8 cellular contexts compared by ENCODE assay signal in the genomic region with DNA sequence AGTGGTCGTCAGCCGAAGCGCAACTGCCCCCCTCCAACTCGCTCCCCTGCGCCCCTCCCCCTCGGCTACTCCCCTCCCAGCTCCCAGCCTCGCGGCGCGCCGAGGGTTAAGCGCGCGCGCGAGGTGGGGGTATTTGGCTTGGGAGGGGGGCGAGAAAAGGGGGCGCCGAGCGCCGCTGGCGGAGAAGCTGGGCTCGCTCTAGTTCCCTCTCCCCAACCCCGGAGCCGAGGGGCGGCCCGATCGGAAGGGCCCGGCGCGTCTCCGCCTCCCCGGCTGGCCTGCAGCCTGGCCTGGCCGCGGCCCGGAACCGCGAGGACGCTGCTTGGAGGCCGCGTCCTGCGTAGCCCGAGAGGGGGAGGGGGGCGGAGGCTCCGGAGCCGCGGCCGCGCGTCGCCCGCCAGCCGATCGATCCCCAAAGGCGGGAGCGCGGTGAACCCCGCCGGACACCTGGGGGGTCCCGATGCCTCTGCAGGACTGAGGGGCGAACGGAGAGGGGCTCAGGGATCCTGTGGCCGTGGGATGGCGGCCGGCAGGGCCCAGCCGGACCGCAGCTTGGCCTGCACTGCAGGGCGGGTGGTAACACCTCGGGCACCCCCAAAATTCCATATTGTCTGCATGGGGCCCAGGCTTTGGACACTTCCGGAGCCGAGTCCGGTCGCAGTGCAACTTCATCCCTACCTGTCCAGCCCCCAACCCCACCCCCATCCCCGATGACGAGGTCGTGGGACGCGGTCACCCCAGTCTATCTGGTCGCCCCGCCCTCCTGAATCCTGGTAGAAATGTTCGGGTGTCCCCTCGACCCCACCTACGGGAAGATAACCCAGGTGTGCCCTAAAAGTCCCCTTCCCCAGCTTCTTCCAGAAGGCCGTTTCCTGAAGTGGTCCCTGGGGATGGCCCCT. TPM values are rescaled to one million over a fixed set of nuclear protein-coding genes. Genes with fewer than 3 reads are reported as not detected.
DNase-seq lines count a peak whose midpoint lies in the region; ATAC-seq and TF ChIP-seq lines count a peak whose summit lies in the region.

No MANE protein-coding gene starts in this region.

- no peak for ATAC-seq in activated T-cell treated with anti-CD3 and anti-CD28 coated beads, Interleukin-2, amount 50 U/mL, for 4 hours
- no peak for ATAC-seq in HG03342 (IDR thresholded peaks at IDR 0.05; ENCODE audit: unreplicated experiment)

- no peak for TF ChIP-seq CTCF in epithelial cell of proximal tubule (conservative IDR thresholded peaks at IDR 0.05; ENCODE audit: low read depth, low read length)

- H3K27ac ChIP-seq in SJCRH30 (no peak overlapping the region; the same call in 1 of the 2 replicates), muscle layer of duodenum (ENCODE audit: low read length) (no peak overlapping the region)

- no peaks in the 10 kb centered on the region for H3K36me3 ChIP-seq in SJCRH30
- H3K36me3 ChIP-seq in muscle layer of duodenum (ENCODE audit: control insufficient read depth in 1 of 2, insufficient read depth in 2 of 2, low read length in 2 of 2), result no peaks in the 10 kb centered on the region

- H3K4me1 ChIP-seq in SJCRH30, result peaks cover 10% of the 10 kb centered on the region; the same call in 1 of the 2 replicates
- peaks cover 7 to 62% of the 10 kb centered on the region in 2 donors for H3K4me1 ChIP-seq in muscle layer of duodenum (ENCODE audit: control insufficient read depth in 1 of 2, insufficient read depth in 2 of 2, low read length in 2 of 2)

- peaks cover 31% of the 10 kb centered on the region for H3K27me3 ChIP-seq in SJCRH30
- peaks cover 25% of the 10 kb centered on the region for H3K27me3 ChIP-seq in muscle layer of duodenum (ENCODE audit: low read depth, low read length)

- H3K9me3 ChIP-seq in SJCRH30 (replicated peaks) (no peaks in the 10 kb centered on the region), muscle layer of duodenum (ENCODE audit: control insufficient read depth in 1 of 2, low read length in 2 of 2) (no peaks in the 10 kb centered on the region)

- H3K27me3 Mint-ChIP-seq in activated T-cell treated with anti-CD3 and anti-CD28 coated beads, Interleukin-2, amount 50 U/mL, for 4 hours (ENCODE audit: low read depth), result peaks cover 34% of the 10 kb centered on the region

- H3K4me1 Mint-ChIP-seq in activated T-cell treated with anti-CD3 and anti-CD28 coated beads, Interleukin-2, amount 50 U/mL, for 4 hours (ENCODE audit: low read depth), result peaks cover 25% of the 10 kb centered on the region

- H3K4me3 ChIP-seq in SJCRH30 (peak overlapping the region; percentile 58), epithelial cell of proximal tubule (ENCODE audit: low read depth, low read length) (peak overlapping the region; percentile 62), muscle layer of duodenum (ENCODE audit: low read depth in 1 of 2, low read length in 2 of 2) (peak overlapping the region; percentile 48 to 75)

- DNase-seq in activated T-cell treated with anti-CD3 and anti-CD28 coated beads, Interleukin-2, amount 50 U/mL, for 4 hours, result no peak
- DNase-seq in activated T-cell treated with anti-CD3 and anti-CD28 coated beads for 4 hours, result no peak
- peak; percentile 61 to 79 for DNase-seq in SJCRH30
- DNase-seq in epithelial cell of proximal tubule (ENCODE audit: low read depth), result no peak
- DNase-seq in cerebellar nuclear complex (lab: John Stamatoyannopoulos, UW), result no peak
- DNase-seq in NOMO-1 (lab: John Stamatoyannopoulos, UW; ENCODE audit: unreplicated experiment in 2 of 2), result no peak

- peak overlapping the region; percentile 76 for H3K4me3 Mint-ChIP-seq in activated T-cell treated with anti-CD3 and anti-CD28 coated beads, Interleukin-2, amount 50 U/mL, for 4 hours

- no peaks in the 10 kb centered on the region for H3K9me3 Mint-ChIP-seq in activated T-cell treated with anti-CD3 and anti-CD28 coated beads, Interleukin-2, amount 50 U/mL, for 4 hours

- no peaks in the 10 kb centered on the region for H3K36me3 Mint-ChIP-seq in activated T-cell treated with anti-CD3 and anti-CD28 coated beads, Interleukin-2, amount 50 U/mL, for 4 hours (ENCODE audit: insufficient read depth)

RNA-seq across cellular contexts. Expression of a gene that starts 4.9 kb away (rescaled TPM):
- 10 to 100 TPM; 15.3 to 16.4 (median 15.3) TPM for total RNA-seq in activated T-cell treated with anti-CD3 and anti-CD28 coated beads, Interleukin-2, amount 50 U/mL, for 4 hours
- total RNA-seq in SJCRH30 (2014; rRNA removed; shearing (Covaris generic)), result 26.3 and 30.2 TPM in 2 replicates
- total RNA-seq in epithelial cell of proximal tubule, result 4.8 and 7.4 TPM in 2 replicates

RNA-seq across cellular contexts. Expression of a gene that starts 47.3 kb away (rescaled TPM):
- total RNA-seq in activated T-cell treated with anti-CD3 and anti-CD28 coated beads, Interleukin-2, amount 50 U/mL, for 4 hours, result 1 to 10 TPM; 1.7 to 4.3 (median 3.1) TPM
- 8.2 and 11.3 TPM in 2 replicates for total RNA-seq in SJCRH30 (2014; rRNA removed; shearing (Covaris generic))
- 3.5 and 4.1 TPM in 2 replicates for total RNA-seq in epithelial cell of proximal tubule

Comparison
In these comparisons a context has a peak if more than half of its experiments do, and no peak if none do; other contexts are left out.
1. DNase-seq: peak in SJCRH30 (2 of 2); none in activated T-cell treated with anti-CD3 and anti-CD28 coated beads, Interleukin-2, amount 50 U/mL, for 4 hours (single experiment), activated T-cell treated with anti-CD3 and anti-CD28 coated beads for 4 hours (single experiment), epithelial cell of proximal tubule (single experiment), cerebellar nuclear complex (0 of 2) and NOMO-1 (0 of 2).
2. Peak in every context shown above with its lines, with median percentiles within 50 percentile points of each other: H3K4me3 ChIP-seq.